Comparison of ENCODE assay signal across 12 cellular contexts in the genomic region with DNA sequence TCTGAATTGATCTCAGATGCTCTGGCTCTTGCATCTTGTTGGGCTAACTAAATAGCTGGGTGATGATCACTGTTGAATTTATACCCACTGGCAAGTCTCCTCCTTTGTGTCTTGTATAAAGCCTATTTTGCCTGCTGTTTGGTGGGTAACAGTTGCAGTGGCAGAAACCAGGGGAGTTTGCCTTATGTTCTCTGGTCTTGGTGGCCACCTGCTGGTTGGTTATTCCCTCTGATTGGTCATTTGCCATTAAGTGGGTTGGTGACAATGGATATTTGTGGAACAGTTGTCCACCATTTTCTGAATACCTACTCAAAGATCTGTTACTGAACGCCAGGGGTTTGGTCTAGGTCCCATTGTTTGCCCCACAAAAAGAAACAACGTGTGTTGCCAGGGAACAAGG. TPM values are rescaled to one million over a fixed set of nuclear protein-coding genes. Genes with fewer than 3 reads are reported as not detected.
DNase-seq lines count a peak whose midpoint lies in the region; TF ChIP-seq lines count a peak whose summit lies in the region.
"Had no signal": no experiment of that assay in that cellular context is flagged by ENCODE, and none has a peak within 500 bp of the region (broad histone marks: within the 10 kb centered on the region; RNA-seq: fewer than 3 reads in every experiment).

No MANE protein-coding gene starts in this region.

- no peak overlapping the region for H3K4me3 Mint-ChIP-seq in HFFc6
- H3K4me3 Mint-ChIP-seq: activated CD4-positive, alpha-beta memory T cell treated with anti-CD3 and anti-CD28 coated beads for 36 hours; activated naive CD8-positive, alpha-beta T cell treated with anti-CD3 and anti-CD28 coated beads for 36 hours; CD8-positive, alpha-beta memory T cell had no signal

- peaks cover 10% of the 10 kb centered on the region for H3K4me1 Mint-ChIP-seq in HFFc6 (ENCODE audit: low read depth)
- H3K4me1 Mint-ChIP-seq: activated naive CD8-positive, alpha-beta T cell treated with anti-CD3 and anti-CD28 coated beads for 36 hours; CD8-positive, alpha-beta memory T cell had no signal

- no peaks in the 10 kb centered on the region for H3K9me3 Mint-ChIP-seq in HFFc6
- H3K9me3 Mint-ChIP-seq: activated CD4-positive, alpha-beta memory T cell treated with anti-CD3 and anti-CD28 coated beads for 36 hours; activated naive CD8-positive, alpha-beta T cell treated with anti-CD3 and anti-CD28 coated beads for 36 hours; CD8-positive, alpha-beta memory T cell had no signal

- no peaks in the 10 kb centered on the region for H3K36me3 Mint-ChIP-seq in HFFc6 (ENCODE audit: low read depth)
- H3K36me3 Mint-ChIP-seq: activated CD4-positive, alpha-beta memory T cell treated with anti-CD3 and anti-CD28 coated beads for 36 hours; activated naive CD8-positive, alpha-beta T cell treated with anti-CD3 and anti-CD28 coated beads for 36 hours; CD8-positive, alpha-beta memory T cell had no signal

- intact Hi-C loops in head of caudate nucleus (cut with DNase I): no loop called here

- peak; percentile 59 for TF ChIP-seq CTCF in HFFc6 (IDR thresholded peaks at IDR 0.05)

- H3K27ac Mint-ChIP-seq in HFFc6: no peak overlapping the region
- H3K27ac Mint-ChIP-seq: activated CD4-positive, alpha-beta memory T cell treated with anti-CD3 and anti-CD28 coated beads for 36 hours; activated naive CD8-positive, alpha-beta T cell treated with anti-CD3 and anti-CD28 coated beads for 36 hours; CD8-positive, alpha-beta memory T cell had no signal

- DNase-seq in COR-L47 (lab: John Stamatoyannopoulos, UW): peak; percentile 10
- DNase-seq in HFFc6: no peak
- peak; percentile 26 for DNase-seq in RPMI8226
- DNase-seq in iPS-NIHi7 (ENCODE audit: extremely low spot score): peak; percentile 38
- no peak for DNase-seq in head of caudate nucleus
- no peak for DNase-seq in occipital lobe (lab: John Stamatoyannopoulos, UW)
- DNase-seq in activated CD4-positive, CD25-positive, alpha-beta regulatory T cell (lab: John Stamatoyannopoulos, UW): no peak
- DNase-seq in epidermal melanocyte (ENCODE audit: insufficient read length, low spot score): no peak
- DNase-seq: activated CD4-positive, alpha-beta memory T cell treated with anti-CD3 and anti-CD28 coated beads for 36 hours; activated naive CD8-positive, alpha-beta T cell treated with anti-CD3 and anti-CD28 coated beads for 36 hours; CD8-positive, alpha-beta memory T cell; effector memory CD4-positive, alpha-beta T cell had no signal

- peaks cover 17% of the 10 kb centered on the region; the same call in 1 of the 2 replicates for H3K27me3 Mint-ChIP-seq in HFFc6 (ENCODE audit: insufficient read depth)
- H3K27me3 Mint-ChIP-seq: activated CD4-positive, alpha-beta memory T cell treated with anti-CD3 and anti-CD28 coated beads for 36 hours had no signal

RNA-seq across cellular contexts. Expression of gene AVPR1A, which starts 52.1 kb away (rescaled TPM):
- not detected for total RNA-seq in HFFc6 (2021; fragmentation: NEBNext Ultra II Directional; extraction: Animal tissue kit (Norgen Biotek cat#: 25700))
- total RNA-seq in occipital lobe: 7.6 TPM
- total RNA-seq: activated CD4-positive, alpha-beta memory T cell treated with anti-CD3 and anti-CD28 coated beads for 36 hours; activated naive CD8-positive, alpha-beta T cell treated with anti-CD3 and anti-CD28 coated beads for 36 hours; CD8-positive, alpha-beta memory T cell had no signal

Comparison
In these comparisons a context has a peak if more than half of its experiments do, and no peak if none do; other contexts are left out.
1. DNase-seq: peak in COR-L47 (single experiment), RPMI8226 (single experiment) and iPS-NIHi7 (single experiment); none in HFFc6 (single experiment), head of caudate nucleus (0 of 42), occipital lobe (single experiment), activated CD4-positive, CD25-positive, alpha-beta regulatory T cell (0 of 4) and epidermal melanocyte (single experiment).